9 cellular contexts compared by ENCODE assay signal in the genomic region with DNA sequence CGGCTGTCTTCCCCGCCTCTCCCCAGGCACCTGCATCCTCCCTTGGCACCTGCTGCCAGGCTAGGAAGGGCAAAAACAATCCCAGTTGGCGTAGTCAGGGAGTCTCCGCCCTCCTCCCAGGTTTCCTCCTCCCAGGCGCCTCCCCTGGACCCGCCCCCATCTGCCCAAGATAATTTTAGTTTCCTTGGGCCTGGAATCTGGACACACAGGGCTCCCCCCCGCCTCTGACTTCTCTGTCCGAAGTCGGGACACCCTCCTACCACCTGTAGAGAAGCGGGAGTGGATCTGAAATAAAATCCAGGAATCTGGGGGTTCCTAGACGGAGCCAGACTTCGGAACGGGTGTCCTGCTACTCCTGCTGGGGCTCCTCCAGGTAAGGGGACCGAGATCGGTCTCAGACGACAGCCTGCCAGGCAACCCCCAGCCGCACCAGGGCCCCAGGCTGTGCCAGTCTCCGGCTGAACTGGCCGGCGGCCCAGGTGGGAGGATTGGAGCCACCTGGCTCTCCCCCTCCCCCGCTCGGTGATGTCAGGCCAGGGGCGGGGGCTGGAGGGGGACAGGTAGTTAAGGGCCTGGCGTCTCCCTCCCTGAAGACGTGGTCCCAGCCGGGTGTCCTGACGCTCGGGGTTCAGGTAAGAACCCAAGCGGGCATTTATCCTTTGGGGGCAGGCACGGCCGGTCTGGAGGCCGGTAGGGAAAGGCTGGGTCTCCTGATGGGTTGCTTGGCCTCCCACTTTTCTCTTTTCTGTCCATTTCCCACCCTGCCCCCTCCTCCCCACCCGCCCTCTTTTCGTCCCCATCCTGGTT. TPM values are rescaled to one million over a fixed set of nuclear protein-coding genes. Genes with fewer than 3 reads are reported as not detected.
DNase-seq lines count a peak whose midpoint lies in the region; ATAC-seq and TF ChIP-seq lines count a peak whose summit lies in the region.
"Had no signal": no experiment of that assay in that cellular context is flagged by ENCODE, and none has a peak within 500 bp of the region (broad histone marks: within the 10 kb centered on the region; RNA-seq: fewer than 3 reads in every experiment).

A gene (plus strand): TSS at position 178 of the 807 bp plus-strand sequence. CDS start 4,364 bp downstream, outside the sequence.

- no peak for TF ChIP-seq EP300 in SK-N-SH (IDR thresholded peaks at IDR 0.05; ENCODE audit: borderline replicate concordance in 1 of 2, low read depth in 1 of 2, low read length in 1 of 2)

- no peaks in the 10 kb centered on the region for H3K9me3 ChIP-seq in SK-N-SH
- no peaks in the 10 kb centered on the region for H3K9me3 ChIP-seq in RWPE2 (ENCODE audit: severe bottlenecking)
- no peaks in the 10 kb centered on the region for H3K9me3 ChIP-seq in cardiac muscle cell (ENCODE audit: low read depth)
- no peaks in the 10 kb centered on the region for H3K9me3 ChIP-seq in psoas muscle

- no peak for TF ChIP-seq RAD21 in SK-N-SH (IDR thresholded peaks at IDR 0.05; ENCODE audit: low read length)

- H3K27ac ChIP-seq in SK-N-SH (ENCODE audit: low read depth in 2 of 2, low read length in 1 of 2) (no peak within 1 kb of the TSS), RWPE2 (ENCODE audit: poor library complexity, severe bottlenecking) (peak within 1 kb of the TSS; percentile 91), cardiac muscle cell (no peak within 1 kb of the TSS), psoas muscle (no peak within 1 kb of the TSS)

- POLR2A ChIA-PET in SK-N-SH (lab: Yijun Ruan, JAX), result no interaction called here

- H3K4me2 ChIP-seq in SK-N-SH, result no peak within 1 kb of the TSS

- H3K36me3 ChIP-seq in SK-N-SH (replicated peaks in 1 of 2; ENCODE audit: control insufficient read depth in 1 of 2, insufficient read depth in 2 of 2, low read length in 1 of 2) (no peaks in the 10 kb centered on the region), RWPE2 (ENCODE audit: low read depth) (peaks cover 10% of the 10 kb centered on the region), cardiac muscle cell (no peaks in the 10 kb centered on the region), psoas muscle (ENCODE audit: insufficient read depth in 1 of 2, low read depth in 1 of 2) (no peaks in the 10 kb centered on the region)

- CTCF ChIA-PET in SK-N-SH (lab: Yijun Ruan, JAX), result interaction anchor here (1.1 to 1.3 kb wide), 2 partner anchors 12 to 116 kb away, joined by 4 read pairs; no protein-coding TSS in a partner anchor

- H3K4me1 ChIP-seq in SK-N-SH (ENCODE audit: control insufficient read depth in 1 of 2, insufficient read depth in 2 of 2, low read depth in 1 of 2, low read length in 1 of 2) (no peaks in the 10 kb centered on the region), RWPE2 (ENCODE audit: insufficient read depth, poor library complexity, severe bottlenecking) (peaks cover 10% of the 10 kb centered on the region), cardiac muscle cell (ENCODE audit: low read depth) (peaks cover 19% of the 10 kb centered on the region), psoas muscle (peaks cover 12% of the 10 kb centered on the region)

- H3K9ac ChIP-seq in SK-N-SH, result no peak within 1 kb of the TSS

- H3K79me2 ChIP-seq in SK-N-SH (ENCODE audit: insufficient read depth), result no peaks in the 10 kb centered on the region

- intact Hi-C loops in psoas muscle (cut with DNase I), result no loop called here

- TF ChIP-seq CTCF in SK-N-SH (IDR thresholded peaks at IDR 0.05) (no peak), RWPE2 (IDR thresholded peaks at IDR 0.05; ENCODE audit: poor library complexity, severe bottlenecking) (no peak), cardiac muscle cell (IDR thresholded peaks at IDR 0.05; ENCODE audit: low read depth, low read length) (no peak), psoas muscle (IDR thresholded peaks at IDR 0.05) (no peak)

- H3K27me3 ChIP-seq in SK-N-SH (ENCODE audit: insufficient read depth), result 0 out of 2 replicates have a peak, but pooled peaks cover under 1% of the 10 kb centered on the region
- H3K27me3 ChIP-seq in RWPE2 (ENCODE audit: insufficient read depth, poor library complexity, severe bottlenecking), result no peaks in the 10 kb centered on the region
- H3K27me3 ChIP-seq in cardiac muscle cell, result peaks cover 41% of the 10 kb centered on the region
- peaks cover 6 to 57% (median 23%) of the 10 kb centered on the region in 3 donors for H3K27me3 ChIP-seq in psoas muscle (ENCODE audit: insufficient read depth in 3 of 3, low read length in 2 of 3)

- no peaks in the 10 kb centered on the region for H4K20me1 ChIP-seq in SK-N-SH (ENCODE audit: insufficient read depth)

- 56% methylated on average over 19 of the region's 34 CpGs for WGBS in SK-N-SH (ENCODE audit: low lambda C conversion rate)
- 4 to 8% (median 7%) methylated on average over 31 to 34 of the region's 34 CpGs for WGBS in psoas muscle, 3 donors

- no peak within 1 kb of the TSS for H2AFZ ChIP-seq in SK-N-SH (ENCODE audit: low read depth)

- ATAC-seq in SK-N-SH treated with all-trans-retinoic acid at 6 μM for 48 hours (no peak), RWPE2 (ENCODE audit: low read depth) (peak; percentile 56), psoas muscle (peak in 2 of 4 donors; percentile 42 to 48), GM18867 (IDR thresholded peaks at IDR 0.05; ENCODE audit: unreplicated experiment) (no peak), HG02763 (IDR thresholded peaks at IDR 0.05; ENCODE audit: unreplicated experiment) (no peak)

- DNase-seq in SK-N-SH (peak; percentile 33), RWPE2 (ENCODE audit: low spot score) (peak; percentile 83), cardiac muscle cell (ENCODE audit: low read depth in 1 of 2, low spot score in 1 of 2) (peak in 1 of 2 donors; percentile 34), psoas muscle (no peak), SIG-M5 treated with dmso at 0.1 percent for 504 hours (lab: John Stamatoyannopoulos, UW; ENCODE audit: unreplicated experiment) (no peak)

- no peaks in the 10 kb centered on the region for H3F3A ChIP-seq in SK-N-SH (replicated peaks; ENCODE audit: insufficient read depth)

- H3K4me3 ChIP-seq in SK-N-SH (ENCODE audit: low read depth in 2 of 2, low read length in 1 of 2) (no peak within 1 kb of the TSS), RWPE2 (ENCODE audit: severe bottlenecking) (peak within 1 kb of the TSS; percentile 44), cardiac muscle cell (peak within 1 kb of the TSS; percentile 27), psoas muscle (peak within 1 kb of the TSS; percentile 38)

- no peaks in the 10 kb centered on the region for H3K9me2 ChIP-seq in SK-N-SH

TF ChIP-seq in SK-N-SH, 30 proteins besides CTCF, POLR2A, EP300 and RAD21:
- no peak for TF ChIP-seq YY1 (IDR thresholded peaks at IDR 0.05; ENCODE audit: low read depth)

TF ChIP-seq in SK-N-SH treated with all-trans-retinoic acid at 6 μM for 48 hours, 23 proteins besides CTCF, POLR2A, EP300 and RAD21:
- no peak for TF ChIP-seq ISL1 (CRISPR knock-in tag; IDR thresholded peaks at IDR 0.05)
- TF ChIP-seq SNAI2 (CRISPR knock-in tag; IDR thresholded peaks at IDR 0.05), result no peak
- TF ChIP-seq OSR1 (CRISPR knock-in tag; IDR thresholded peaks at IDR 0.05), result no peak
- TF ChIP-seq ZNF8 (CRISPR knock-in tag; IDR thresholded peaks at IDR 0.05), result no peak
- no peak for TF ChIP-seq GLIS3 (CRISPR knock-in tag; IDR thresholded peaks at IDR 0.05)
- no peak for TF ChIP-seq CSDC2 (CRISPR knock-in tag; IDR thresholded peaks at IDR 0.05)
- TF ChIP-seq ZC3H10 (CRISPR knock-in tag; IDR thresholded peaks at IDR 0.05), result no peak
- no peak for TF ChIP-seq ZNF565 (CRISPR knock-in tag; conservative IDR thresholded peaks at IDR 0.05; ENCODE audit: low read depth)
- no peak for TF ChIP-seq TOX (CRISPR knock-in tag; IDR thresholded peaks at IDR 0.05; ENCODE audit: borderline replicate concordance)
TF ChIP-seq in SK-N-SH treated with all-trans-retinoic acid at 6 μM for 48 hours: peak in this region for 0.

RNA-seq across cellular contexts. Expression of the gene that starts here (rescaled TPM):
- not detected in 2 replicates for polyA plus RNA-seq in SK-N-SH (2012; rRNA removed)
- 0.01 TPM in 1 of 2 replicates, not detected in the other for polyA plus RNA-seq in SK-N-SH (2012; cell fraction: cytosol; rRNA removed)
- 0.05 TPM in 2 replicates for polyA plus RNA-seq in SK-N-SH (2012; cell fraction: nucleus; rRNA removed)
- total RNA-seq in cardiac muscle cell, result 1.9 and 6.6 TPM in 2 replicates
- 1.8 and 5.6 TPM in 2 replicates for polyA plus RNA-seq in cardiac muscle cell
- total RNA-seq in psoas muscle, result not detected
- polyA plus RNA-seq in psoas muscle, result under 1 TPM in 2 of 3 donors, not detected in 1; 0.06 to 0.69 TPM
- total RNA-seq: neural crest cell had no signal

Comparison
In these comparisons a context has a peak if more than half of its experiments do, and no peak if none do; other contexts are left out.
1. Peak in DNase-seq in SK-N-SH; RNA of the gene not detected or under 1 TPM.
2. H3K4me3 ChIP-seq: peak in RWPE2 (single experiment), cardiac muscle cell (single experiment) and psoas muscle (single experiment); none in SK-N-SH (0 of 2).